8 cellular contexts compared by ENCODE assay signal in the genomic region with DNA sequence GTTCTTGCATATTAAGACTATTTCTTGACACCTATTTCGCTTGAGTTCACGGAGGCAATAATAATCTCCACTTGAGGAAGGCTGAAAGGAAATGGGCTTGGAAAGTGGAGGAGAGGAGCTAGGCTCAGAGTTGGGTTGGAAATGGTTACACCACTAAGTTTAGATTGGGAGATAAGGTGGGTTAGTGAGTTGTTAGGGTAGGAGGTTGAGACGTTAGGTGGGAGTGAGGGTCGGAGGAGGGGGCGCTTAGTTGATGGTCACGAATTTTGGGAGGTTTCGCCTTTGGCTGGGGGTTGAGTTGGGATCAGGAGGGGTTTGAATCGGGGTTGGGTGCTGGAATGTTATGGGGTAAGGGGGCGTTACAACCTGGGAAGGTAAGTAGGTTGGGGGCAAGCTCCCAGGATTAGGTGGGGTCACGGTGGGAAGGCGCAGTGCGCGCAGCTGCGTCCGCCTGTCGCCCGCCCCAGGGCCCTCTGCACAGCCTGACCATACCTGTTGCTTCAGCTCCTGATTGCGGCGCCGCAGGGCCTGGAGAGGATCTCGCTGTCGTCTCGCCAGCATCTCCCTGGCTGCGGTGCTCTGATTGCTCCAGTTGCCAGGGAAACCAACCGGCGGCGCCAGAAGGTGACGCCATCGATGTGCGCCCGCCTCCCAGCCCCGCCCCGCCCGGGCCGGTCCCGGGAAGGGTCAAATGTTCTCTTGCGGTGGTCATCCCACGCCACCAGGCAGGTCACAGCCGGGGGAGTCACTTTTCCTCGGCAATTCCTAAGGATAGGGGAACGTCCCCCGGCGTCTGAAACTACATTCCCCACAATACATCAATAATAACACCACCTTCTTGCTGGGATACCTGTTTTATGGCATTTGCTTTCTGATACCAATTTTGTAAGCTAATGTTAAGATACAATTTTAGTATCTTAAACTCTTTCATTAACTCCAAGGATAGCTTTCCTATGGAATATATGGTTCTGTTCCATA. TPM values are rescaled to one million over a fixed set of nuclear protein-coding genes. Genes with fewer than 3 reads are reported as not detected.
DNase-seq lines count a peak whose midpoint lies in the region; ATAC-seq and TF ChIP-seq lines count a peak whose summit lies in the region.

Gene NPHP1 (minus strand): TSS at position 606 of the 978 bp plus-strand sequence. CDS start 45 bp downstream, at position 561.

- H3K36me3 ChIP-seq in ovary (no peaks in the 10 kb centered on the region), thymus (ENCODE audit: control insufficient read depth, insufficient read depth) (peaks cover 5% of the 10 kb centered on the region)

- intact Hi-C loops in ovary (cut with DNase I) = no loop called here

- H3K36me3 Mint-ChIP-seq in HFFc6 (ENCODE audit: low read depth) (peaks cover 6% of the 10 kb centered on the region; the same call in 1 of the 2 replicates), glutamatergic neuron (ENCODE audit: unreplicated experiment) (peaks cover 2% of the 10 kb centered on the region)
- H3K36me3 Mint-ChIP-seq in activated naive CD4-positive, alpha-beta T cell treated with anti-CD3 and anti-CD28 coated beads, Interleukin-2, amount 50 U/mL, for 72 hours = peaks cover 7 to 12% of the 10 kb centered on the region in 2 donors

- peak; percentile 96 for ATAC-seq in SK-N-SH treated with all-trans-retinoic acid at 6 μM for 48 hours
- peak; percentile 93 for ATAC-seq in activated naive CD4-positive, alpha-beta T cell treated with anti-CD3 and anti-CD28 coated beads, Interleukin-2, amount 50 U/mL, for 72 hours

- H3K4me1 ChIP-seq in ovary (ENCODE audit: insufficient read depth) (peaks cover 4% of the 10 kb centered on the region), thymus (ENCODE audit: control insufficient read depth, insufficient read depth, low read length) (no peaks in the 10 kb centered on the region)

- H3K27me3 Mint-ChIP-seq in HFFc6 (ENCODE audit: insufficient read depth) = no peaks in the 10 kb centered on the region
- peaks cover 2% of the 10 kb centered on the region for H3K27me3 Mint-ChIP-seq in glutamatergic neuron (ENCODE audit: unreplicated experiment)

- H3K4me1 Mint-ChIP-seq in HFFc6 (ENCODE audit: low read depth) = peaks cover 23% of the 10 kb centered on the region
- H3K4me1 Mint-ChIP-seq in glutamatergic neuron (ENCODE audit: low read depth, unreplicated experiment) = no peaks in the 10 kb centered on the region

- H3K27me3 ChIP-seq in ovary (no peaks in the 10 kb centered on the region), thymus (ENCODE audit: control insufficient read depth, insufficient read depth) (no peaks in the 10 kb centered on the region)

- H3K9me3 Mint-ChIP-seq in HFFc6 (no peaks in the 10 kb centered on the region), glutamatergic neuron (ENCODE audit: unreplicated experiment) (peaks cover 2% of the 10 kb centered on the region)
- no peaks in the 10 kb centered on the region for H3K9me3 Mint-ChIP-seq in activated naive CD4-positive, alpha-beta T cell treated with anti-CD3 and anti-CD28 coated beads, Interleukin-2, amount 50 U/mL, for 72 hours

- WGBS in ovary, 3 donors = 1% methylated on average over 42 to 43 of the region's 43 CpGs
- WGBS in thymus = 3% methylated on average over 43 of the region's 43 CpGs

- no peak within 1 kb of the TSS for H3K27ac ChIP-seq in ovary
- no peak within 1 kb of the TSS for H3K27ac ChIP-seq in thymus (ENCODE audit: low read depth)

- peak within 1 kb of the TSS; percentile 73 for H3K4me3 ChIP-seq in ovary
- H3K4me3 ChIP-seq in thymus (ENCODE audit: low read length) = peak within 1 kb of the TSS; percentile 79

- H3K27ac Mint-ChIP-seq in HFFc6 = peak within 1 kb of the TSS; percentile 87
- peak within 1 kb of the TSS; percentile 95 to 96 for H3K27ac Mint-ChIP-seq in activated naive CD4-positive, alpha-beta T cell treated with anti-CD3 and anti-CD28 coated beads, Interleukin-2, amount 50 U/mL, for 72 hours
- peak within 1 kb of the TSS; percentile 20 for H3K27ac Mint-ChIP-seq in glutamatergic neuron (ENCODE audit: unreplicated experiment)

- H3K9me3 ChIP-seq in ovary (no peaks in the 10 kb centered on the region), thymus (ENCODE audit: control insufficient read depth) (no peaks in the 10 kb centered on the region)

- H3K4me3 Mint-ChIP-seq in HFFc6 (peak within 1 kb of the TSS; percentile 89), glutamatergic neuron (ENCODE audit: unreplicated experiment) (peak within 1 kb of the TSS; percentile 90)

- TF ChIP-seq CTCF in HFFc6 (IDR thresholded peaks at IDR 0.05) (no peak), glutamatergic neuron (IDR thresholded peaks at IDR 0.05; ENCODE audit: partially characterized antibody, unreplicated experiment) (no peak), ovary (IDR thresholded peaks at IDR 0.05) (peak in 1 of 3 donors; percentile 9)

- no peak for TF ChIP-seq EP300 in ovary (IDR thresholded peaks at IDR 0.05)

- TF ChIP-seq POLR2A in GM10847 (IDR thresholded peaks at IDR 0.05; ENCODE audit: extremely low read depth, insufficient read length) (peak; percentile 64), ovary (IDR thresholded peaks at IDR 0.05) (peak; percentile 42)

- peak; percentile 91 for DNase-seq in HFFc6
- DNase-seq in MV-4-11 (lab: John Stamatoyannopoulos, UW) = peak; percentile 71
- DNase-seq in activated naive CD4-positive, alpha-beta T cell treated with anti-CD3 and anti-CD28 coated beads, Interleukin-2, amount 50 U/mL, for 72 hours (ENCODE audit: low spot score in 2 of 2) = peak; percentile 80 to 90
- peak; percentile 95 for DNase-seq in glutamatergic neuron
- peak; percentile 77 to 93 (median 89) for DNase-seq in ovary

TF ChIP-seq in SK-N-SH treated with all-trans-retinoic acid at 6 μM for 48 hours, 23 proteins besides CTCF, POLR2A, EP300 and RAD21 (continues in another document):
- TF ChIP-seq BACH2 (CRISPR knock-in tag; IDR thresholded peaks at IDR 0.05; ENCODE audit: borderline replicate concordance) (no peak), ZNF70 (CRISPR knock-in tag; IDR thresholded peaks at IDR 0.05) (no peak), CSRNP3 (CRISPR knock-in tag; IDR thresholded peaks at IDR 0.05) (no peak), CSDC2 (CRISPR knock-in tag; IDR thresholded peaks at IDR 0.05) (no peak), RARB (CRISPR knock-in tag; IDR thresholded peaks at IDR 0.05) (no peak), ZFP3 (CRISPR knock-in tag; IDR thresholded peaks at IDR 0.05) (no peak), SNAI2 (CRISPR knock-in tag; IDR thresholded peaks at IDR 0.05) (no peak), TSHZ2 (CRISPR knock-in tag; IDR thresholded peaks at IDR 0.05) (no peak), GLIS3 (CRISPR knock-in tag; IDR thresholded peaks at IDR 0.05) (no peak), ZNF8 (CRISPR knock-in tag; IDR thresholded peaks at IDR 0.05) (no peak)
- TF ChIP-seq, protein P1, sequence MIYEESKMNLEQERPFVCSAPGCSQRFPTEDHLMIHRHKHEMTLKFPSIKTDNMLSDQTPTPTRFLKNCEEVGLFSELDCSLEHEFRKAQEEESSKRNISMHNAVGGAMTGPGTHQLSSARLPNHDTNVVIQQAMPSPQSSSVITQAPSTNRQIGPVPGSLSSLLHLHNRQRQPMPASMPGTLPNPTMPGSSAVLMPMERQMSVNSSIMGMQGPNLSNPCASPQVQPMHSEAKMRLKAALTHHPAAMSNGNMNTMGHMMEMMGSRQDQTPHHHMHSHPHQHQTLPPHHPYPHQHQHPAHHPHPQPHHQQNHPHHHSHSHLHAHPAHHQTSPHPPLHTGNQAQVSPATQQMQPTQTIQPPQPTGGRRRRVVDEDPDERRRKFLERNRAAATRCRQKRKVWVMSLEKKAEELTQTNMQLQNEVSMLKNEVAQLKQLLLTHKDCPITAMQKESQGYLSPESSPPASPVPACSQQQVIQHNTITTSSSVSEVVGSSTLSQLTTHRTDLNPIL (CRISPR knock-in tag; IDR thresholded peaks at IDR 0.05; ENCODE audit: low read depth) = no peak

RNA-seq across cellular contexts. Expression of gene NPHP1, which starts in this region (rescaled TPM):
- total RNA-seq in HFFc6 (2021; fragmentation: NEBNext Ultra II Directional; extraction: Animal tissue kit (Norgen Biotek cat#: 25700)) = 1 to 10 TPM; 5.5 to 8.7 (median 6.3) TPM
- 1 to 10 TPM; 1.3 to 1.8 TPM for total RNA-seq in activated naive CD4-positive, alpha-beta T cell treated with anti-CD3 and anti-CD28 coated beads, Interleukin-2, amount 50 U/mL, for 72 hours
- total RNA-seq in glutamatergic neuron (ENCODE audit: unreplicated experiment) (2.5 TPM), ovary (10 to 100 TPM in 1 of 7 donors, 1 to 10 TPM in 6; 4.2 to 21.6 (median 6.1) TPM)
- polyA plus RNA-seq in ovary (1 to 10 TPM; 4.7 to 8.2 TPM), thymus (5.2 TPM)

Comparison
In these comparisons a context has a peak if more than half of its experiments do, and no peak if none do; other contexts are left out.
1. H3K27ac Mint-ChIP-seq: peak in every context shown above with its lines; median percentile 96 in activated naive CD4-positive, alpha-beta T cell treated with anti-CD3 and anti-CD28 coated beads, Interleukin-2, amount 50 U/mL, for 72 hours; 87 in HFFc6; 20 in glutamatergic neuron.